Comparison of ENCODE assay signal across 10 cellular contexts in genomic region chr5:160315968-160316367, GRCh38. TPM values are rescaled to one million over a fixed set of nuclear protein-coding genes. Genes with fewer than 3 reads are reported as not detected.
DNase-seq lines count a peak whose midpoint lies in the region; ATAC-seq, FAIRE-seq and TF ChIP-seq lines count a peak whose summit lies in the region.
"Had no signal": no experiment of that assay in that cellular context is flagged by ENCODE, and none has a peak within 500 bp of the region (broad histone marks: within the 10 kb centered on the region; RNA-seq: fewer than 3 reads in every experiment).

No MANE protein-coding gene starts in this region.

- H3K27me3 ChIP-seq in HL-60 (ENCODE audit: insufficient read depth, poor library complexity, severe bottlenecking), result peaks cover 24% of the 10 kb centered on the region

- H3K4me3 ChIP-seq in AG10803 (ENCODE audit: low read length), result no peak overlapping the region
- no peak overlapping the region for H3K4me3 ChIP-seq in HL-60 (replicated peaks; ENCODE audit: insufficient read depth, low read length)

- FAIRE-seq in islet of Langerhans (lab: Jason Lieb, UNC), result peak; percentile 36

- H3K27ac ChIP-seq in HL-60 (replicated peaks), result no peak overlapping the region

- no peak for TF ChIP-seq CTCF in AG10803 (conservative IDR thresholded peaks at IDR 0.05; ENCODE audit: low read length)
- no peak for TF ChIP-seq CTCF in HL-60 (IDR thresholded peaks at IDR 0.05; ENCODE audit: insufficient read depth, low read length)

- DNase-seq in AG10803 (ENCODE audit: low read depth) (peak; percentile 9), HL-60 (ENCODE audit: low read depth in 1 of 2, low spot score in 1 of 2) (peak; percentile 30 to 68), RPMI7951 (ENCODE audit: low read depth) (peak; percentile 64), epidermal melanocyte (ENCODE audit: insufficient read length, low spot score) (no peak)
- DNase-seq: naive B cell, NCI-H2171 had no signal

- ATAC-seq in HG03025 (IDR thresholded peaks at IDR 0.05; ENCODE audit: low FRiP score, unreplicated experiment) (no peak), GM21737 (IDR thresholded peaks at IDR 0.05; ENCODE audit: unreplicated experiment) (no peak), GM21528 (IDR thresholded peaks at IDR 0.05; ENCODE audit: low FRiP score, unreplicated experiment) (no peak)

RNA-seq across cellular contexts. Expression of gene CCNJL, which starts 3.6 kb away (rescaled TPM):
- 2.3 and 3.0 TPM in 2 replicates for total RNA-seq in RPMI7951 (2014; rRNA removed; shearing (Covaris generic))

RNA-seq across cellular contexts. Expression of gene C1QTNF2, which starts 54.5 kb away (rescaled TPM):
- total RNA-seq in RPMI7951 (2014; rRNA removed; shearing (Covaris generic)), result 3.5 and 4.8 TPM in 2 replicates
